Comparison of ENCODE assay signal across 1 cellular context in genomic region chr16:29901607-29901945, GRCh38.
TF ChIP-seq lines count a peak whose summit lies in the region.

No MANE protein-coding gene starts in this region.

TF ChIP-seq in HepG2, 621 proteins besides CTCF, POLR2A, EP300 and RAD21:
- TF ChIP-seq ONECUT2 (CRISPR knock-in tag; IDR thresholded peaks at IDR 0.05): no peak
- 0 out of 2 replicates have a peak, but pooled peaks have one; percentile 5 for TF ChIP-seq RXRA (CRISPR knock-in tag; IDR thresholded peaks at IDR 0.05)
- TF ChIP-seq, protein P1, sequence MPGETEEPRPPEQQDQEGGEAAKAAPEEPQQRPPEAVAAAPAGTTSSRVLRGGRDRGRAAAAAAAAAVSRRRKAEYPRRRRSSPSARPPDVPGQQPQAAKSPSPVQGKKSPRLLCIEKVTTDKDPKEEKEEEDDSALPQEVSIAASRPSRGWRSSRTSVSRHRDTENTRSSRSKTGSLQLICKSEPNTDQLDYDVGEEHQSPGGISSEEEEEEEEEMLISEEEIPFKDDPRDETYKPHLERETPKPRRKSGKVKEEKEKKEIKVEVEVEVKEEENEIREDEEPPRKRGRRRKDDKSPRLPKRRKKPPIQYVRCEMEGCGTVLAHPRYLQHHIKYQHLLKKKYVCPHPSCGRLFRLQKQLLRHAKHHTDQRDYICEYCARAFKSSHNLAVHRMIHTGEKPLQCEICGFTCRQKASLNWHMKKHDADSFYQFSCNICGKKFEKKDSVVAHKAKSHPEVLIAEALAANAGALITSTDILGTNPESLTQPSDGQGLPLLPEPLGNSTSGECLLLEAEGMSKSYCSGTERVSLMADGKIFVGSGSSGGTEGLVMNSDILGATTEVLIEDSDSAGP (CRISPR knock-in tag; IDR thresholded peaks at IDR 0.05; ENCODE audit: borderline replicate concordance): peak; percentile 33; the same call in 1 of the 2 replicates
- TF ChIP-seq ZNF432 (CRISPR knock-in tag; IDR thresholded peaks at IDR 0.05; ENCODE audit: borderline replicate concordance): no peak
- TF ChIP-seq, protein P2, sequence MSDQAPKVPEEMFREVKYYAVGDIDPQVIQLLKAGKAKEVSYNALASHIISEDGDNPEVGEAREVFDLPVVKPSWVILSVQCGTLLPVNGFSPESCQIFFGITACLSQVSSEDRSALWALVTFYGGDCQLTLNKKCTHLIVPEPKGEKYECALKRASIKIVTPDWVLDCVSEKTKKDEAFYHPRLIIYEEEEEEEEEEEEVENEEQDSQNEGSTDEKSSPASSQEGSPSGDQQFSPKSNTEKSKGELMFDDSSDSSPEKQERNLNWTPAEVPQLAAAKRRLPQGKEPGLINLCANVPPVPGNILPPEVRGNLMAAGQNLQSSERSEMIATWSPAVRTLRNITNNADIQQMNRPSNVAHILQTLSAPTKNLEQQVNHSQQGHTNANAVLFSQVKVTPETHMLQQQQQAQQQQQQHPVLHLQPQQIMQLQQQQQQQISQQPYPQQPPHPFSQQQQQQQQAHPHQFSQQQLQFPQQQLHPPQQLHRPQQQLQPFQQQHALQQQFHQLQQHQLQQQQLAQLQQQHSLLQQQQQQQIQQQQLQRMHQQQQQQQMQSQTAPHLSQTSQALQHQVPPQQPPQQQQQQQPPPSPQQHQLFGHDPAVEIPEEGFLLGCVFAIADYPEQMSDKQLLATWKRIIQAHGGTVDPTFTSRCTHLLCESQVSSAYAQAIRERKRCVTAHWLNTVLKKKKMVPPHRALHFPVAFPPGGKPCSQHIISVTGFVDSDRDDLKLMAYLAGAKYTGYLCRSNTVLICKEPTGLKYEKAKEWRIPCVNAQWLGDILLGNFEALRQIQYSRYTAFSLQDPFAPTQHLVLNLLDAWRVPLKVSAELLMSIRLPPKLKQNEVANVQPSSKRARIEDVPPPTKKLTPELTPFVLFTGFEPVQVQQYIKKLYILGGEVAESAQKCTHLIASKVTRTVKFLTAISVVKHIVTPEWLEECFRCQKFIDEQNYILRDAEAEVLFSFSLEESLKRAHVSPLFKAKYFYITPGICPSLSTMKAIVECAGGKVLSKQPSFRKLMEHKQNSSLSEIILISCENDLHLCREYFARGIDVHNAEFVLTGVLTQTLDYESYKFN (CRISPR knock-in tag; conservative IDR thresholded peaks at IDR 0.05): no peak
- TF ChIP-seq, protein P3, sequence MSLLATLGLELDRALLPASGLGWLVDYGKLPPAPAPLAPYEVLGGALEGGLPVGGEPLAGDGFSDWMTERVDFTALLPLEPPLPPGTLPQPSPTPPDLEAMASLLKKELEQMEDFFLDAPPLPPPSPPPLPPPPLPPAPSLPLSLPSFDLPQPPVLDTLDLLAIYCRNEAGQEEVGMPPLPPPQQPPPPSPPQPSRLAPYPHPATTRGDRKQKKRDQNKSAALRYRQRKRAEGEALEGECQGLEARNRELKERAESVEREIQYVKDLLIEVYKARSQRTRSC (CRISPR knock-in tag; IDR thresholded peaks at IDR 0.05; ENCODE audit: low read depth): no peak
- no peak for TF ChIP-seq MYC (CRISPR knock-in tag; IDR thresholded peaks at IDR 0.05; ENCODE audit: borderline replicate concordance)
- no peak for TF ChIP-seq SUZ12 (IDR thresholded peaks at IDR 0.05; ENCODE audit: low read depth, low read length)
- no peak for TF ChIP-seq FOXO4 (CRISPR knock-in tag; conservative IDR thresholded peaks at IDR 0.05)
- 0 out of 2 replicates have a peak, but pooled peaks have one; percentile 24 for TF ChIP-seq ARNT2 (CRISPR knock-in tag; IDR thresholded peaks at IDR 0.05; ENCODE audit: low read depth)
- TF ChIP-seq GABPB1 (CRISPR knock-in tag; IDR thresholded peaks at IDR 0.05): peak; percentile 27; the same call in 1 of the 2 replicates
- TF ChIP-seq ZNF839 (CRISPR knock-in tag; IDR thresholded peaks at IDR 0.05; ENCODE audit: borderline replicate concordance): no peak
- TF ChIP-seq RBFOX2 (IDR thresholded peaks at IDR 0.05; ENCODE audit: low read depth, low read length): peak; percentile 21; the same call in 1 of the 2 replicates
- TF ChIP-seq ZNF253 (CRISPR knock-in tag; IDR thresholded peaks at IDR 0.05; ENCODE audit: borderline replicate concordance): 0 out of 2 replicates have a peak, but pooled peaks have one; percentile 15
- TF ChIP-seq, protein P4, sequence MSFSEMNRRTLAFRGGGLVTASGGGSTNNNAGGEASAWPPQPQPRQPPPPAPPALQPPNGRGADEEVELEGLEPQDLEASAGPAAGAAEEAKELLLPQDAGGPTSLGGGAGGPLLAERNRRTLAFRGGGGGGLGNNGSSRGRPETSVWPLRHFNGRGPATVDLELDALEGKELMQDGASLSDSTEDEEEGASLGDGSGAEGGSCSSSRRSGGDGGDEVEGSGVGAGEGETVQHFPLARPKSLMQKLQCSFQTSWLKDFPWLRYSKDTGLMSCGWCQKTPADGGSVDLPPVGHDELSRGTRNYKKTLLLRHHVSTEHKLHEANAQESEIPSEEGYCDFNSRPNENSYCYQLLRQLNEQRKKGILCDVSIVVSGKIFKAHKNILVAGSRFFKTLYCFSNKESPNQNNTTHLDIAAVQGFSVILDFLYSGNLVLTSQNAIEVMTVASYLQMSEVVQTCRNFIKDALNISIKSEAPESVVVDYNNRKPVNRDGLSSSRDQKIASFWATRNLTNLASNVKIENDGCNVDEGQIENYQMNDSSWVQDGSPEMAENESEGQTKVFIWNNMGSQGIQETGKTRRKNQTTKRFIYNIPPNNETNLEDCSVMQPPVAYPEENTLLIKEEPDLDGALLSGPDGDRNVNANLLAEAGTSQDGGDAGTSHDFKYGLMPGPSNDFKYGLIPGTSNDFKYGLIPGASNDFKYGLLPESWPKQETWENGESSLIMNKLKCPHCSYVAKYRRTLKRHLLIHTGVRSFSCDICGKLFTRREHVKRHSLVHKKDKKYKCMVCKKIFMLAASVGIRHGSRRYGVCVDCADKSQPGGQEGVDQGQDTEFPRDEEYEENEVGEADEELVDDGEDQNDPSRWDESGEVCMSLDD (CRISPR knock-in tag; IDR thresholded peaks at IDR 0.05; ENCODE audit: borderline replicate concordance): 0 out of 2 replicates have a peak, but pooled peaks have one; percentile 1
- peak; percentile 96 for TF ChIP-seq HNRNPL (IDR thresholded peaks at IDR 0.05; ENCODE audit: low read depth, low read length)
- TF ChIP-seq, protein P5, sequence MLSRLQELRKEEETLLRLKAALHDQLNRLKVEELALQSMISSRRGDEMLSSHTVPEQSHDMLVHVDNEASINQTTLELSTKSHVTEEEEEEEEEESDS (CRISPR knock-in tag; IDR thresholded peaks at IDR 0.05; ENCODE audit: borderline replicate concordance): 0 out of 2 replicates have a peak, but pooled peaks have one; percentile 40
- TF ChIP-seq ZNF784 (CRISPR knock-in tag; IDR thresholded peaks at IDR 0.05; ENCODE audit: borderline replicate concordance): 0 out of 2 replicates have a peak, but pooled peaks have one; percentile 5
- TF ChIP-seq ZNF556 (CRISPR knock-in tag; IDR thresholded peaks at IDR 0.05; ENCODE audit: borderline replicate concordance): no peak
- 0 out of 2 replicates have a peak, but pooled peaks have one; percentile 1 for TF ChIP-seq KDM2A (CRISPR knock-in tag; IDR thresholded peaks at IDR 0.05; ENCODE audit: borderline replicate concordance, low read depth)
- 0 out of 2 replicates have a peak, but pooled peaks have one; percentile 55 for TF ChIP-seq ZNF776 (CRISPR knock-in tag; IDR thresholded peaks at IDR 0.05)
- TF ChIP-seq ZNF383 (CRISPR knock-in tag; IDR thresholded peaks at IDR 0.05; ENCODE audit: borderline replicate concordance): no peak
- no peak for TF ChIP-seq ZNF17 (CRISPR knock-in tag; IDR thresholded peaks at IDR 0.05)
- TF ChIP-seq TIGD3 (CRISPR knock-in tag; IDR thresholded peaks at IDR 0.05; ENCODE audit: borderline replicate concordance): no peak
- TF ChIP-seq CREBL2 (CRISPR knock-in tag; IDR thresholded peaks at IDR 0.05; ENCODE audit: borderline replicate concordance): 0 out of 2 replicates have a peak, but pooled peaks have one; percentile 9
- TF ChIP-seq ARHGAP35 (CRISPR knock-in tag; IDR thresholded peaks at IDR 0.05; ENCODE audit: borderline replicate concordance): 0 out of 2 replicates have a peak, but pooled peaks have one; percentile 6
- peak; percentile 5; the same call in 1 of the 2 replicates for TF ChIP-seq SNAI1 (CRISPR knock-in tag; IDR thresholded peaks at IDR 0.05; ENCODE audit: borderline replicate concordance)
- no peak for TF ChIP-seq TRIM24 (CRISPR knock-in tag; IDR thresholded peaks at IDR 0.05)
- TF ChIP-seq, protein P6, sequence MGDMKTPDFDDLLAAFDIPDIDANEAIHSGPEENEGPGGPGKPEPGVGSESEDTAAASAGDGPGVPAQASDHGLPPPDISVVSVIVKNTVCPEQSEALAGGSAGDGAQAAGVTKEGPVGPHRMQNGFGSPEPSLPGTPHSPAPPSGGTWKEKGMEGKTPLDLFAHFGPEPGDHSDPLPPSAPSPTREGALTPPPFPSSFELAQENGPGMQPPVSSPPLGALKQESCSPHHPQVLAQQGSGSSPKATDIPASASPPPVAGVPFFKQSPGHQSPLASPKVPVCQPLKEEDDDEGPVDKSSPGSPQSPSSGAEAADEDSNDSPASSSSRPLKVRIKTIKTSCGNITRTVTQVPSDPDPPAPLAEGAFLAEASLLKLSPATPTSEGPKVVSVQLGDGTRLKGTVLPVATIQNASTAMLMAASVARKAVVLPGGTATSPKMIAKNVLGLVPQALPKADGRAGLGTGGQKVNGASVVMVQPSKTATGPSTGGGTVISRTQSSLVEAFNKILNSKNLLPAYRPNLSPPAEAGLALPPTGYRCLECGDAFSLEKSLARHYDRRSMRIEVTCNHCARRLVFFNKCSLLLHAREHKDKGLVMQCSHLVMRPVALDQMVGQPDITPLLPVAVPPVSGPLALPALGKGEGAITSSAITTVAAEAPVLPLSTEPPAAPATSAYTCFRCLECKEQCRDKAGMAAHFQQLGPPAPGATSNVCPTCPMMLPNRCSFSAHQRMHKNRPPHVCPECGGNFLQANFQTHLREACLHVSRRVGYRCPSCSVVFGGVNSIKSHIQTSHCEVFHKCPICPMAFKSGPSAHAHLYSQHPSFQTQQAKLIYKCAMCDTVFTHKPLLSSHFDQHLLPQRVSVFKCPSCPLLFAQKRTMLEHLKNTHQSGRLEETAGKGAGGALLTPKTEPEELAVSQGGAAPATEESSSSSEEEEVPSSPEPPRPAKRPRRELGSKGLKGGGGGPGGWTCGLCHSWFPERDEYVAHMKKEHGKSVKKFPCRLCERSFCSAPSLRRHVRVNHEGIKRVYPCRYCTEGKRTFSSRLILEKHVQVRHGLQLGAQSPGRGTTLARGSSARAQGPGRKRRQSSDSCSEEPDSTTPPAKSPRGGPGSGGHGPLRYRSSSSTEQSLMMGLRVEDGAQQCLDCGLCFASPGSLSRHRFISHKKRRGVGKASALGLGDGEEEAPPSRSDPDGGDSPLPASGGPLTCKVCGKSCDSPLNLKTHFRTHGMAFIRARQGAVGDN (CRISPR knock-in tag; IDR thresholded peaks at IDR 0.05): peak; percentile 49; the same call in 1 of the 2 replicates
- 0 out of 2 replicates have a peak, but pooled peaks have one; percentile 10 for TF ChIP-seq SPEN (CRISPR knock-in tag; IDR thresholded peaks at IDR 0.05; ENCODE audit: low read depth)
- 0 out of 2 replicates have a peak, but pooled peaks have one; percentile 25 for TF ChIP-seq ZBTB34 (CRISPR knock-in tag; IDR thresholded peaks at IDR 0.05)
